ENCODE assay signal across 12 cellular contexts in genomic region chr3:171225698-171226097, GRCh38.
DNase-seq lines count a peak whose midpoint lies in the region; ATAC-seq, FAIRE-seq and TF ChIP-seq lines count a peak whose summit lies in the region.
"Had no signal": no experiment of that assay in that cellular context is flagged by ENCODE, and none has a peak within 500 bp of the region (broad histone marks: within the 10 kb centered on the region; RNA-seq: fewer than 3 reads in every experiment).

No MANE protein-coding gene starts in this region.

- TF ChIP-seq POLR2A in GM12892 (IDR thresholded peaks at IDR 0.05; ENCODE audit: low read depth, low read length), result no peak

- H3K27me3 Mint-ChIP-seq in activated T-helper 2 cell treated with anti-CD3 and anti-CD28 coated beads, Interferon-gamma antibody, Interleukin-2, Interleukin-4, amounts not matched to agents 10 μg/mL and 5 μg/mL and 100 μg/mL, durations not matched to agents 14 hours and 24 hours and 36 hours (ENCODE audit: low read depth), result no peaks in the 10 kb centered on the region
- H3K27me3 Mint-ChIP-seq: naive B cell had no signal

- H3K4me3 Mint-ChIP-seq in activated T-helper 2 cell treated with anti-CD3 and anti-CD28 coated beads, Interferon-gamma antibody, Interleukin-2, Interleukin-4, amounts not matched to agents 10 μg/mL and 5 μg/mL and 100 μg/mL, durations not matched to agents 14 hours and 24 hours and 36 hours (ENCODE audit: low read depth), result no peak overlapping the region
- H3K4me3 Mint-ChIP-seq: naive B cell had no signal

- no peak overlapping the region for H3K27ac ChIP-seq in BLaER1
- no peak overlapping the region for H3K27ac ChIP-seq in GM23248
- H3K27ac ChIP-seq: gastroesophageal sphincter, right lobe of liver had no signal

- no peak overlapping the region for H3K4me3 ChIP-seq in BLaER1
- no peak overlapping the region for H3K4me3 ChIP-seq in GM23248
- H3K4me3 ChIP-seq in fibroblast of villous mesenchyme (ENCODE audit: low read depth, low read length), result no peak overlapping the region
- H3K4me3 ChIP-seq: gastroesophageal sphincter, right lobe of liver had no signal

- H3K4me1 ChIP-seq in BLaER1 (peaks cover 21% of the 10 kb centered on the region), GM23248 (ENCODE audit: insufficient read depth) (no peaks in the 10 kb centered on the region)
- H3K4me1 ChIP-seq: right lobe of liver had no signal

- H3K4me2 ChIP-seq in BLaER1 (peak overlapping the region; percentile 59), GM23248 (ENCODE audit: unreplicated experiment) (no peak overlapping the region)

- no peaks in the 10 kb centered on the region for H3K9me2 ChIP-seq in GM23248 (ENCODE audit: insufficient read depth)

- peaks cover 56% of the 10 kb centered on the region for H3K4me1 Mint-ChIP-seq in activated T-helper 2 cell treated with anti-CD3 and anti-CD28 coated beads, Interferon-gamma antibody, Interleukin-2, Interleukin-4, amounts not matched to agents 10 μg/mL and 5 μg/mL and 100 μg/mL, durations not matched to agents 14 hours and 24 hours and 36 hours (ENCODE audit: low read depth)
- H3K4me1 Mint-ChIP-seq: naive B cell had no signal

- H3K27ac Mint-ChIP-seq in activated T-helper 2 cell treated with anti-CD3 and anti-CD28 coated beads, Interferon-gamma antibody, Interleukin-2, Interleukin-4, amounts not matched to agents 10 μg/mL and 5 μg/mL and 100 μg/mL, durations not matched to agents 14 hours and 24 hours and 36 hours, result peak overlapping the region; percentile 69
- H3K27ac Mint-ChIP-seq: naive B cell had no signal

- H3K79me2 ChIP-seq in GM23248 (ENCODE audit: insufficient read depth), result no peaks in the 10 kb centered on the region

- no peak for ATAC-seq in left lobe of liver
- ATAC-seq: gastroesophageal sphincter, right lobe of liver had no signal

- H3K9ac ChIP-seq in BLaER1 (no peak overlapping the region), GM23248 (no peak overlapping the region)

- FAIRE-seq in GM12892 (lab: Jason Lieb, UNC), result no peak
- FAIRE-seq: colon had no signal

- H2AFZ ChIP-seq in GM23248, result no peak overlapping the region

- 11 to 33% methylated on average over 1 of the region's 1 CpG for WGBS in GM23248 (ENCODE audit: low coverage in 1 of 2, low lambda C conversion rate in 2 of 2, missing lambda C conversion rate in 2 of 2), 2 experiments

- peaks cover 34% of the 10 kb centered on the region for H3K9me3 Mint-ChIP-seq in activated T-helper 2 cell treated with anti-CD3 and anti-CD28 coated beads, Interferon-gamma antibody, Interleukin-2, Interleukin-4, amounts not matched to agents 10 μg/mL and 5 μg/mL and 100 μg/mL, durations not matched to agents 14 hours and 24 hours and 36 hours

- H3K36me3 ChIP-seq in BLaER1, result no peaks in the 10 kb centered on the region
- no peaks in the 10 kb centered on the region for H3K36me3 ChIP-seq in GM23248 (ENCODE audit: low read depth)
- H3K36me3 ChIP-seq: gastroesophageal sphincter, right lobe of liver had no signal

- TF ChIP-seq CTCF in fibroblast of villous mesenchyme (IDR thresholded peaks at IDR 0.05; ENCODE audit: insufficient read depth, low read depth, low read length), result no peak

- H4K20me1 ChIP-seq in BLaER1 (no peaks in the 10 kb centered on the region), GM23248 (ENCODE audit: insufficient read depth) (no peaks in the 10 kb centered on the region)

- H3K9me3 ChIP-seq in BLaER1 (peaks cover 6% of the 10 kb centered on the region), GM23248 (ENCODE audit: low read depth) (no peaks in the 10 kb centered on the region)
- H3K9me3 ChIP-seq: gastroesophageal sphincter, right lobe of liver had no signal

- peaks cover 53% of the 10 kb centered on the region for H3K36me3 Mint-ChIP-seq in activated T-helper 2 cell treated with anti-CD3 and anti-CD28 coated beads, Interferon-gamma antibody, Interleukin-2, Interleukin-4, amounts not matched to agents 10 μg/mL and 5 μg/mL and 100 μg/mL, durations not matched to agents 14 hours and 24 hours and 36 hours (ENCODE audit: low read depth)
- H3K36me3 Mint-ChIP-seq: naive B cell had no signal

- in situ Hi-C loops in GM23248 (cut with MboI), result no loop called here

- DNase-seq in GM23248, result peak; percentile 6
- no peak for DNase-seq in activated T-helper 2 cell treated with anti-CD3 and anti-CD28 coated beads, Interferon-gamma antibody, Interleukin-2, Interleukin-4, amounts not matched to agents 10 μg/mL and 5 μg/mL and 100 μg/mL, durations not matched to agents 14 hours and 24 hours and 36 hours (ENCODE audit: low spot score)
- DNase-seq in fibroblast of villous mesenchyme (ENCODE audit: low read depth), result peak; percentile 52
- DNase-seq in NCI-H2081 (lab: John Stamatoyannopoulos, UW), result no peak
- no peak for DNase-seq in left lobe of liver (ENCODE audit: low spot score)
- no peak for DNase-seq in GM12892 (ENCODE audit: insufficient read length)
- no peak for DNase-seq in SIG-M5 treated with dmso at 0.1 percent for 504 hours (lab: John Stamatoyannopoulos, UW; ENCODE audit: unreplicated experiment)
- DNase-seq: naive B cell, right lobe of liver had no signal

- intact Hi-C loops in activated T-helper 2 cell treated with anti-CD3 and anti-CD28 coated beads, Interferon-gamma antibody, Interleukin-2, Interleukin-4, amounts not matched to agents 10 μg/mL and 5 μg/mL and 100 μg/mL, durations not matched to agents 14 hours and 24 hours and 36 hours (cut with micrococcal nuclease), result loop anchor here (1.0 to 5.0 kb wide), 2 partner anchors 36 to 42 kb away; no protein-coding TSS in a partner anchor

- H3F3A ChIP-seq in GM23248 (ENCODE audit: insufficient read depth), result no peaks in the 10 kb centered on the region

- H3K27me3 ChIP-seq in BLaER1, result no peaks in the 10 kb centered on the region
- no peaks in the 10 kb centered on the region for H3K27me3 ChIP-seq in GM23248 (replicated peaks; ENCODE audit: insufficient read depth)
- H3K27me3 ChIP-seq: gastroesophageal sphincter, right lobe of liver had no signal

Comparison
In these comparisons a context has a peak if more than half of its experiments do, and no peak if none do; other contexts are left out.
1. DNase-seq: peak in GM23248 (single experiment) and fibroblast of villous mesenchyme (single experiment); none in activated T-helper 2 cell treated with anti-CD3 and anti-CD28 coated beads, Interferon-gamma antibody, Interleukin-2, Interleukin-4, amounts not matched to agents 10 μg/mL and 5 μg/mL and 100 μg/mL, durations not matched to agents 14 hours and 24 hours and 36 hours (single experiment), NCI-H2081 (0 of 2), left lobe of liver (single experiment), GM12892 (single experiment) and SIG-M5 treated with dmso at 0.1 percent for 504 hours (single experiment).